Comparison of ENCODE assay signal across 27 cellular contexts in genomic region chr3:52722491-52722890, GRCh38. TPM values are rescaled to one million over a fixed set of nuclear protein-coding genes. Genes with fewer than 3 reads are reported as not detected.
A peak's percentile ranks its signal among the peaks of the same experiment; 100 is the strongest.
DNase-seq lines count a peak whose midpoint lies in the region; ATAC-seq and TF ChIP-seq lines count a peak whose summit lies in the region.
"Had no signal": no experiment of that assay in that cellular context is flagged by ENCODE, and none has a peak within 500 bp of the region (broad histone marks: within the 10 kb centered on the region; RNA-seq: fewer than 3 reads in every experiment).

No MANE protein-coding gene starts in this region.

- no peaks in the 10 kb centered on the region for H3K27me3 Mint-ChIP-seq in CD14-positive monocyte (ENCODE audit: low read depth in 3 of 3)
- H3K27me3 Mint-ChIP-seq: activated CD8-positive, alpha-beta memory T cell treated with anti-CD3 and anti-CD28 coated beads, Interleukin-2, amount 10 ng/mL, durations not matched to agents 7 days and 5 days; activated naive CD8-positive, alpha-beta T cell treated with anti-CD3 and anti-CD28 coated beads, Interleukin-2, amount 10 ng/mL, durations not matched to agents 7 days and 5 days; CD4-positive, alpha-beta memory T cell; memory B cell; stimulated activated naive B cell treated with anti-CD40 and anti-IgM and Interleukin-4, amounts not matched to agents 10 μg/mL and 1 μg/mL and 100 μg/mL, for 72 hours had no signal

- intact Hi-C loops in CD14-positive monocyte (cut with micrococcal nuclease) (no loop called here), uterus (cut with DNase I; ENCODE audit: low total_unique reads) (no loop called here)

- no peak for TF ChIP-seq CTCF in CD14-positive monocyte (IDR thresholded peaks at IDR 0.05)
- TF ChIP-seq CTCF in uterus (IDR thresholded peaks at IDR 0.05): no peak

- H3K4me3 Mint-ChIP-seq in CD14-positive monocyte: no peak overlapping the region
- H3K4me3 Mint-ChIP-seq: activated CD8-positive, alpha-beta memory T cell treated with anti-CD3 and anti-CD28 coated beads, Interleukin-2, amount 10 ng/mL, durations not matched to agents 7 days and 5 days; activated naive CD8-positive, alpha-beta T cell treated with anti-CD3 and anti-CD28 coated beads, Interleukin-2, amount 10 ng/mL, durations not matched to agents 7 days and 5 days; memory B cell; stimulated activated naive B cell treated with anti-CD40 and anti-IgM and Interleukin-4, amounts not matched to agents 10 μg/mL and 1 μg/mL and 100 μg/mL, for 72 hours had no signal

- peak overlapping the region; percentile 78 to 91 (median 88) for H3K27ac Mint-ChIP-seq in CD14-positive monocyte
- H3K27ac Mint-ChIP-seq: activated CD8-positive, alpha-beta memory T cell treated with anti-CD3 and anti-CD28 coated beads, Interleukin-2, amount 10 ng/mL, durations not matched to agents 7 days and 5 days; memory B cell had no signal

- no peaks in the 10 kb centered on the region for H3K27me3 ChIP-seq in uterus
- H3K27me3 ChIP-seq: esophagus squamous epithelium, sigmoid colon, testis had no signal

- ATAC-seq in GM21528 (IDR thresholded peaks at IDR 0.05; ENCODE audit: low FRiP score, unreplicated experiment) (no peak), GM18870 (IDR thresholded peaks at IDR 0.05; ENCODE audit: unreplicated experiment) (no peak)
- ATAC-seq: activated CD8-positive, alpha-beta memory T cell treated with anti-CD3 and anti-CD28 coated beads, Interleukin-2, amount 10 ng/mL, durations not matched to agents 7 days and 5 days; left colon; PC-3; stimulated activated naive B cell treated with anti-CD40 and anti-IgM and Interleukin-4, amounts not matched to agents 10 μg/mL and 1 μg/mL and 100 μg/mL, for 72 hours had no signal

- TF ChIP-seq POLR2A in uterus (IDR thresholded peaks at IDR 0.05): no peak

- peaks cover 0 to 2% (median 0%) of the 10 kb centered on the region in 7 donors for H3K9me3 Mint-ChIP-seq in CD14-positive monocyte

- no peak overlapping the region for H3K27ac ChIP-seq in uterus
- H3K27ac ChIP-seq: esophagus squamous epithelium, sigmoid colon, testis had no signal

- H3K36me3 ChIP-seq in uterus: no peaks in the 10 kb centered on the region

- H3K36me3 Mint-ChIP-seq in CD14-positive monocyte: peaks cover 15 to 37% of the 10 kb centered on the region in 2 donors

- H3K4me1 ChIP-seq in uterus: no peaks in the 10 kb centered on the region
- H3K4me1 ChIP-seq: esophagus squamous epithelium, sigmoid colon, testis had no signal

- no peak overlapping the region for H3K4me3 ChIP-seq in uterus
- H3K4me3 ChIP-seq: esophagus squamous epithelium, sigmoid colon, testis had no signal

- H3K4me1 Mint-ChIP-seq in CD14-positive monocyte: peaks cover 45% of the 10 kb centered on the region

- no peaks in the 10 kb centered on the region for H3K9me3 ChIP-seq in uterus
- H3K9me3 ChIP-seq: esophagus squamous epithelium, sigmoid colon, testis had no signal

- DNase-seq in CD14-positive monocyte (ENCODE audit: low spot score) (no peak), EL (peak; percentile 10), NOMO-1 treated with DMSO at 0.1 percent for 48 hours (lab: John Stamatoyannopoulos, UW; ENCODE audit: unreplicated experiment) (peak; percentile 10), islet precursor cell (peak; percentile 62), iPS-NIHi7 (ENCODE audit: extremely low spot score) (no peak), uterus (no peak)
- DNase-seq: activated CD8-positive, alpha-beta memory T cell treated with anti-CD3 and anti-CD28 coated beads, Interleukin-2, amount 10 ng/mL, durations not matched to agents 7 days and 5 days; activated naive CD8-positive, alpha-beta T cell treated with anti-CD3 and anti-CD28 coated beads, Interleukin-2, amount 10 ng/mL, durations not matched to agents 7 days and 5 days; CD4-positive, alpha-beta memory T cell; central memory CD4-positive, alpha-beta T cell; dermis blood vessel endothelial cell; esophagus squamous epithelium; HCEC 1CT; KBM-7; left colon; NCI-H446 treated with DMSO at 0.1 percent for 48 hours; NCI-H82; PC-3; posterior cingulate gyrus; Right ventricle myocardium superior; sigmoid colon; stimulated activated CD4-positive, alpha-beta T cell treated with anti-CD3 and anti-CD28 coated beads, Interleukin-4, amount 100 ng/mL, for 24 hours; stimulated activated naive B cell treated with anti-CD40 and anti-IgM and Interleukin-4, amounts not matched to agents 10 μg/mL and 1 μg/mL and 100 μg/mL, for 72 hours; testis had no signal

RNA-seq across cellular contexts. Expression of gene SPCS1, which starts 16.6 kb away (rescaled TPM):
- 100 to 1,000 TPM; 228 to 242 TPM for polyA plus RNA-seq in CD14-positive monocyte
- total RNA-seq in uterus: 10 to 100 TPM in 3 of 4 donors, 1 to 10 TPM in 1; 9.0 to 67.4 (median 59.1) TPM

RNA-seq across cellular contexts. Expression of gene GLT8D1, which starts 16.9 kb away (rescaled TPM):
- 10 to 100 TPM; 34.8 TPM for polyA plus RNA-seq in CD14-positive monocyte
- 100 to 1,000 TPM in 1 of 4 donors, 10 to 100 TPM in 2, 1 to 10 TPM in 1; 7.9 to 141 (median 48.9) TPM for total RNA-seq in uterus

RNA-seq across cellular contexts. Expression of gene GNL3, which starts 36.7 kb away (rescaled TPM):
- 10 to 100 TPM; 13.4 to 16.7 TPM for polyA plus RNA-seq in CD14-positive monocyte
- total RNA-seq in uterus: 100 to 1,000 TPM in 1 of 4 donors, 10 to 100 TPM in 3; 29.5 to 108 (median 53.9) TPM

RNA-seq across cellular contexts. Expression of gene PBRM1, which starts 36.8 kb away (rescaled TPM):
- polyA plus RNA-seq in CD14-positive monocyte: 10 to 100 TPM; 38.0 to 72.9 TPM
- 100 to 1,000 TPM in 1 of 4 donors, 10 to 100 TPM in 3; 22.5 to 152 (median 56.6) TPM for total RNA-seq in uterus

RNA-seq across cellular contexts. Expression of gene NEK4, which starts 48.2 kb away (rescaled TPM):
- 10 to 100 TPM; 13.7 to 17.4 TPM for polyA plus RNA-seq in CD14-positive monocyte
- total RNA-seq in uterus: 10 to 100 TPM; 16.8 to 48.0 (median 37.7) TPM

Comparison
In these comparisons a context has a peak if more than half of its experiments do, and no peak if none do; other contexts are left out.
1. DNase-seq: peak in EL (single experiment), NOMO-1 treated with DMSO at 0.1 percent for 48 hours (single experiment) and islet precursor cell (single experiment); none in CD14-positive monocyte (single experiment), iPS-NIHi7 (single experiment) and uterus (0 of 2).